Comparison of ENCODE assay signal across 24 cellular contexts in genomic region chrX:2272337-2272736, GRCh38.
"Had no signal": no experiment of that assay in that cellular context is flagged by ENCODE, and none has a peak within 500 bp of the region (broad histone marks: within the 10 kb centered on the region; RNA-seq: fewer than 3 reads in every experiment).

No MANE protein-coding gene starts in this region.

- H3K36me3 ChIP-seq: colonic mucosa, lower lobe of right lung, upper lobe of right lung had no signal

- ATAC-seq: activated T-cell treated with anti-CD3 and anti-CD28 coated beads, Interleukin-2, amount 50 U/mL, for 72 hours; foreskin keratinocyte; lower lobe of right lung; mucosa of descending colon; naive thymus-derived CD4-positive, alpha-beta T cell; right cardiac atrium; stimulated activated naive CD8-positive, alpha-beta T cell treated with anti-CD3 and anti-CD28 coated beads, Interleukin-15, Interleukin-2, amounts not matched to agents 100 U/mL and 50 U/mL, for 24 hours; upper lobe of right lung had no signal

- H3K4me1 ChIP-seq: colonic mucosa, foreskin keratinocyte, lower lobe of right lung, upper lobe of right lung had no signal

- H3K9me3 ChIP-seq: colonic mucosa, lower lobe of right lung, mucosa of descending colon, upper lobe of right lung had no signal

- H3K27ac ChIP-seq: colonic mucosa, foreskin keratinocyte, lower lobe of right lung, skin epidermis, upper lobe of right lung, VCaP had no signal

- H3K27me3 ChIP-seq: colonic mucosa, foreskin keratinocyte, upper lobe of right lung had no signal

- DNase-seq: activated CD4-positive, alpha-beta T cell treated with anti-CD3 and anti-CD28 coated beads for 4 hours; activated CD8-positive, alpha-beta memory T cell treated with anti-CD3 and anti-CD28 coated beads, Interleukin-2, amount 50 U/mL, for 48 hours; activated gamma-delta T cell treated with Interleukin-2 at 50 U/mL for 16 hours; activated T-cell treated with anti-CD3 and anti-CD28 coated beads, Interleukin-2, amount 50 U/mL, for 72 hours; amniotic stem cell; caudate nucleus; colonic mucosa; effector CD4-positive, alpha-beta T cell; foreskin keratinocyte; glutamatergic neuron; hypothalamus; immature natural killer cell; lower lobe of right lung; mucosa of descending colon; naive thymus-derived CD4-positive, alpha-beta T cell; nucleus accumbens; right cardiac atrium; stimulated activated CD4-positive, alpha-beta T cell treated with anti-CD3 and anti-CD28 coated beads, Interleukin-4, amount 100 ng/mL, for 4 hours; stimulated activated CD8-positive, alpha-beta memory T cell treated with anti-CD3 and anti-CD28 coated beads, Interleukin-4, amount 100 ng/mL, for 48 hours; stimulated activated naive CD8-positive, alpha-beta T cell treated with anti-CD3 and anti-CD28 coated beads, Interleukin-15, Interleukin-2, amounts not matched to agents 100 U/mL and 50 U/mL, for 24 hours; T-helper 1 cell; upper lobe of right lung had no signal

- H3K4me3 ChIP-seq: colonic mucosa, lower lobe of right lung, mucosa of descending colon, skin epidermis, upper lobe of right lung had no signal
